In genomic region chr3:140505256-140505655, GRCh38 we compare ENCODE assay signal across 1 cellular context.
TF ChIP-seq lines count a peak whose summit lies in the region.

No MANE protein-coding gene starts in this region.

TF ChIP-seq in GM23338, 12 proteins besides CTCF, POLR2A, EP300 and RAD21 (continued from another document):
- TF ChIP-seq ZNF462 (CRISPR knock-in tag; IDR thresholded peaks at IDR 0.05) (no peak), JUNB (IDR thresholded peaks at IDR 0.05; ENCODE audit: unreplicated experiment) (no peak), EZH2 (IDR thresholded peaks at IDR 0.05; ENCODE audit: low read depth, unreplicated experiment) (no peak)
